In the genomic region with DNA sequence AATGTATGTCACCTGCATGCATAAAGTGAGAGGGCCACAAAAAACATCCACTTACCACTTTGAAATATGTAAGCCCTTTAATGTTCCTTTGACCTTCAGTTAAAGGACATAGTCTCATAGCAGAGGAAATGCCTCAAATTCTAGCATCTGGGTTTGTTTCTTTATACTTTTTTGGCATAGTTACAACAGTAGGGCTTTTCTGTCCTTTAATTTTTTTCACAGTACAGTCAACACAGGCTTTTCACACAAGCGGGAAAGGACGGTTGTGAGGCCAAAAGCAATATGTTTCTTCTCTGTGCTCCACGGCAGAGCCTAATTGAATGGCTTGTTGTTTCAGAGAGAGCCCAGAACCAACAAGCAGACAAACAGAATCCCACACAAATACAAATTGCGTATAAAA, we compare ENCODE assay signal across 14 cellular contexts. TPM values are rescaled to one million over a fixed set of nuclear protein-coding genes. Genes with fewer than 3 reads are reported as not detected.
DNase-seq lines count a peak whose midpoint lies in the region; ATAC-seq, FAIRE-seq and TF ChIP-seq lines count a peak whose summit lies in the region.
"Had no signal": no experiment of that assay in that cellular context is flagged by ENCODE, and none has a peak within 500 bp of the region (broad histone marks: within the 10 kb centered on the region; RNA-seq: fewer than 3 reads in every experiment).

No MANE protein-coding gene starts in this region.

- no peak for FAIRE-seq in HepG2 (lab: Jason Lieb, UNC)
- FAIRE-seq: bronchial epithelial cell had no signal

- peak; percentile 35 for DNase-seq in LHCN-M2 (ENCODE audit: low read depth)
- no peak for DNase-seq in coronary artery (ENCODE audit: low spot score)
- DNase-seq in HepG2 (ENCODE audit: low spot score), result peak; percentile 36
- no peak for DNase-seq in WERI-Rb-1
- DNase-seq in NCI-H345 treated with DMSO at 0.1 percent for 48 hours (lab: John Stamatoyannopoulos, UW; ENCODE audit: unreplicated experiment), result no peak
- no peak for DNase-seq in AML-193 (lab: John Stamatoyannopoulos, UW)
- DNase-seq: immature natural killer cell, NCI-H1417 treated with DMSO at 0.1 percent for 48 hours, NCI-H510A, T-helper 17 cell had no signal

- H3K36me3 ChIP-seq in HepG2 (replicated peaks in 1 of 2; ENCODE audit: control insufficient read depth in 1 of 2, insufficient read depth in 2 of 2, low read length in 2 of 2) (peaks cover 8 to 20% of the 10 kb centered on the region in 2 experiments), subcutaneous abdominal adipose tissue (ENCODE audit: control insufficient read depth in 5 of 5, insufficient read depth in 5 of 5, low read length in 5 of 5) (peaks cover 0 to 4% (median 2%) of the 10 kb centered on the region in 5 donors), WERI-Rb-1 (no peaks in the 10 kb centered on the region)
- H3K36me3 ChIP-seq: suprapubic skin had no signal

- no peak for TF ChIP-seq POLR2A in HepG2 (IDR thresholded peaks at IDR 0.05; ENCODE audit: insufficient read depth in 1 of 2, low read depth in 2 of 2, low read length in 2 of 2)

- H3K27ac ChIP-seq in coronary artery, result peak overlapping the region; percentile 71 to 74
- peak overlapping the region; percentile 17 for H3K27ac ChIP-seq in HepG2 (ENCODE audit: extremely low read length, insufficient read depth, low read length)
- H3K27ac ChIP-seq in subcutaneous abdominal adipose tissue (ENCODE audit: low read depth, low read length), result peak overlapping the region; percentile 66
- no peak overlapping the region for H3K27ac ChIP-seq in WERI-Rb-1
- H3K27ac ChIP-seq: suprapubic skin had no signal

- H3K4me1 ChIP-seq in HepG2 (ENCODE audit: insufficient read depth, low read length) (peaks cover 51% of the 10 kb centered on the region), subcutaneous abdominal adipose tissue (ENCODE audit: control insufficient read depth in 5 of 5, insufficient read depth in 5 of 5, low read length in 5 of 5) (peaks cover 14 to 94% (median 68%) of the 10 kb centered on the region in 5 donors)

- 84% methylated on average over 4 of the region's 4 CpGs for WGBS in HepG2 (ENCODE audit: low lambda C conversion rate)

- in situ Hi-C loops in HepG2 (cut with HindIII; ENCODE audit: extremely low pct_ligation_motif_present, low pct_unique_long_range_greater_than_20kb), result no loop called here

- TF ChIP-seq CTCF in coronary artery (IDR thresholded peaks at IDR 0.05) (no peak), HepG2 (CRISPR knock-in tag; IDR thresholded peaks at IDR 0.05) (no peak), WERI-Rb-1 (IDR thresholded peaks at IDR 0.05; ENCODE audit: low read depth, low read length) (no peak)

- POLR2A ChIA-PET in HepG2 (lab: Yijun Ruan, JAX), result no interaction called here

- peaks cover 84% of the 10 kb centered on the region for H3K79me2 ChIP-seq in HepG2 (ENCODE audit: insufficient read depth, low read length)

- no peak for TF ChIP-seq RAD21 in HepG2 (CRISPR knock-in tag; IDR thresholded peaks at IDR 0.05)

- BruUV-seq in HepG2 (replicated peaks; lab: Mats Ljungman, UMichigan), result no TSS peak

- H3K9ac ChIP-seq in HepG2 (ENCODE audit: insufficient read depth, low read depth, low read length) (no peak overlapping the region), subcutaneous abdominal adipose tissue (ENCODE audit: low read length in 5 of 5) (no peak overlapping the region)

- CTCF ChIA-PET in HepG2 (lab: Yijun Ruan, JAX; ENCODE audit: low intra/inter-chr PET ratio, low total read pairs), result no interaction called here

- intact Hi-C loops in HepG2 (cut with micrococcal nuclease; ENCODE audit: unreplicated experiment), result loop anchor here (5.0 kb wide), 1 partner anchor 39 kb away; no protein-coding TSS in a partner anchor

- peaks cover 23% of the 10 kb centered on the region for H4K20me1 ChIP-seq in HepG2 (ENCODE audit: insufficient read depth, low read length)

- H3K27me3 ChIP-seq in HepG2 (ENCODE audit: control insufficient read depth in 1 of 2, insufficient read depth in 2 of 2, low read length in 2 of 2) (no peaks in the 10 kb centered on the region), subcutaneous abdominal adipose tissue (ENCODE audit: control insufficient read depth in 5 of 5, insufficient read depth in 4 of 5, low read length in 5 of 5) (no peaks in the 10 kb centered on the region), WERI-Rb-1 (ENCODE audit: insufficient read depth, low read depth, severe bottlenecking) (no peaks in the 10 kb centered on the region)
- H3K27me3 ChIP-seq: suprapubic skin had no signal

- H3K9me3 ChIP-seq in HepG2 (ENCODE audit: low read length), result no peaks in the 10 kb centered on the region
- no peaks in the 10 kb centered on the region for H3K9me3 ChIP-seq in subcutaneous abdominal adipose tissue (ENCODE audit: control insufficient read depth in 5 of 5, low read length in 5 of 5)
- no peaks in the 10 kb centered on the region for H3K9me3 ChIP-seq in WERI-Rb-1 (ENCODE audit: severe bottlenecking)
- H3K9me3 ChIP-seq: suprapubic skin had no signal

- peak; percentile 16; the same call in 1 of the 3 replicates for ATAC-seq in HepG2
- ATAC-seq: activated T-helper 17 cell treated with anti-CD3 and anti-CD28 coated beads, Interleukin-2, amount 50 U/mL, for 72 hours; T-helper 17 cell had no signal

- H3K4me3 ChIP-seq in coronary artery, result peak overlapping the region; percentile 30
- H3K4me3 ChIP-seq in HepG2 (replicated peaks in 1 of 3; ENCODE audit: insufficient read depth in 1 of 3, low read depth in 2 of 3, low read length in 3 of 3), result no peak overlapping the region
- no peak overlapping the region for H3K4me3 ChIP-seq in subcutaneous abdominal adipose tissue (ENCODE audit: low read depth in 1 of 5, low read length in 5 of 5)
- no peak overlapping the region for H3K4me3 ChIP-seq in WERI-Rb-1 (ENCODE audit: low read depth, low read length)
- H3K4me3 ChIP-seq: suprapubic skin had no signal

- H3K4me2 ChIP-seq in HepG2 (ENCODE audit: low read depth, low read length), result no peak overlapping the region

- TF ChIP-seq EP300 in HepG2 (IDR thresholded peaks at IDR 0.05; ENCODE audit: low read depth in 2 of 2, low read length in 2 of 2) (0 out of 4 replicates have a peak, but pooled peaks of 1 of the 2 experiments have one; percentile 25), HepG2 (CRISPR knock-in tag; IDR thresholded peaks at IDR 0.05; ENCODE audit: borderline replicate concordance) (no peak)

- no peak overlapping the region for H2AFZ ChIP-seq in HepG2 (ENCODE audit: low read length)

TF ChIP-seq in HepG2, 621 proteins besides CTCF, POLR2A, EP300 and RAD21 (continues in another document):
- TF ChIP-seq, protein P1, sequence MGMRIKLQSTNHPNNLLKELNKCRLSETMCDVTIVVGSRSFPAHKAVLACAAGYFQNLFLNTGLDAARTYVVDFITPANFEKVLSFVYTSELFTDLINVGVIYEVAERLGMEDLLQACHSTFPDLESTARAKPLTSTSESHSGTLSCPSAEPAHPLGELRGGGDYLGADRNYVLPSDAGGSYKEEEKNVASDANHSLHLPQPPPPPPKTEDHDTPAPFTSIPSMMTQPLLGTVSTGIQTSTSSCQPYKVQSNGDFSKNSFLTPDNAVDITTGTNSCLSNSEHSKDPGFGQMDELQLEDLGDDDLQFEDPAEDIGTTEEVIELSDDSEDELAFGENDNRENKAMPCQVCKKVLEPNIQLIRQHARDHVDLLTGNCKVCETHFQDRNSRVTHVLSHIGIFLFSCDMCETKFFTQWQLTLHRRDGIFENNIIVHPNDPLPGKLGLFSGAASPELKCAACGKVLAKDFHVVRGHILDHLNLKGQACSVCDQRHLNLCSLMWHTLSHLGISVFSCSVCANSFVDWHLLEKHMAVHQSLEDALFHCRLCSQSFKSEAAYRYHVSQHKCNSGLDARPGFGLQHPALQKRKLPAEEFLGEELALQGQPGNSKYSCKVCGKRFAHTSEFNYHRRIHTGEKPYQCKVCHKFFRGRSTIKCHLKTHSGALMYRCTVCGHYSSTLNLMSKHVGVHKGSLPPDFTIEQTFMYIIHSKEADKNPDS (CRISPR knock-in tag; IDR thresholded peaks at IDR 0.05), result no peak
- TF ChIP-seq, protein P2, sequence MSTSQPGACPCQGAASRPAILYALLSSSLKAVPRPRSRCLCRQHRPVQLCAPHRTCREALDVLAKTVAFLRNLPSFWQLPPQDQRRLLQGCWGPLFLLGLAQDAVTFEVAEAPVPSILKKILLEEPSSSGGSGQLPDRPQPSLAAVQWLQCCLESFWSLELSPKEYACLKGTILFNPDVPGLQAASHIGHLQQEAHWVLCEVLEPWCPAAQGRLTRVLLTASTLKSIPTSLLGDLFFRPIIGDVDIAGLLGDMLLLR (CRISPR knock-in tag; IDR thresholded peaks at IDR 0.05), result no peak
- TF ChIP-seq, protein P3, sequence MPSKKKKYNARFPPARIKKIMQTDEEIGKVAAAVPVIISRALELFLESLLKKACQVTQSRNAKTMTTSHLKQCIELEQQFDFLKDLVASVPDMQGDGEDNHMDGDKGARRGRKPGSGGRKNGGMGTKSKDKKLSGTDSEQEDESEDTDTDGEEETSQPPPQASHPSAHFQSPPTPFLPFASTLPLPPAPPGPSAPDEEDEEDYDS (CRISPR knock-in tag; IDR thresholded peaks at IDR 0.05), result no peak

RNA-seq across cellular contexts. Expression of a gene that starts 57.6 kb away (rescaled TPM):
- total RNA-seq in LHCN-M2 (2014; rRNA removed), result 96.4 and 102 TPM in 2 replicates
- polyA plus RNA-seq in LHCN-M2 (2012), result 159 TPM
- total RNA-seq in HepG2 (2016; rRNA removed; fragmentation: Illumina TruSeq; extraction: Trizol), result 21.5 and 39.1 TPM in 2 replicates
- total RNA-seq in HepG2 (2016; cell fraction: cytosol; rRNA removed; fragmentation: Illumina TruSeq; extraction: Trizol; ENCODE audit: low read depth), result 87.0 and 95.7 TPM in 2 replicates
- 19.5 and 37.7 TPM in 2 replicates for total RNA-seq in HepG2 (2016; cell fraction: insoluble cytoplasmic fraction; rRNA removed; fragmentation: Illumina TruSeq; extraction: Trizol)
- total RNA-seq in HepG2 (2016; cell fraction: membrane; rRNA removed; fragmentation: Illumina TruSeq; extraction: Trizol), result 21.6 and 24.0 TPM in 2 replicates
- 70.5 and 71.4 TPM in 2 replicates for total RNA-seq in HepG2 (2016; cell fraction: nucleus; rRNA removed; fragmentation: Illumina TruSeq; extraction: Trizol)
- 61.6 and 69.9 TPM in 2 replicates for polyA plus RNA-seq in HepG2 (2011; rRNA removed)
- 47.0 and 57.8 TPM in 2 replicates for polyA plus RNA-seq in HepG2 (2011; cell fraction: cytosol; rRNA removed)
- polyA plus RNA-seq in HepG2 (2011; cell fraction: nucleus; rRNA removed), result 59.9 and 71.8 TPM in 2 replicates
- polyA plus RNA-seq in HepG2 (2012), result 47.6 and 59.6 TPM in 2 replicates
- 1.1 and 2.4 TPM in 2 replicates for polyA plus RNA-seq in HepG2 (2016; cell fraction: cytosol; fragmentation: Illumina TruSeq; extraction: Trizol; ENCODE audit: low read depth)
- 14.9 and 16.1 TPM in 2 replicates for polyA plus RNA-seq in HepG2 (2016; cell fraction: insoluble cytoplasmic fraction; fragmentation: Illumina TruSeq; extraction: Trizol; ENCODE audit: low read depth)
- 3.8 and 5.1 TPM in 2 replicates for polyA plus RNA-seq in HepG2 (2016; cell fraction: membrane; fragmentation: Illumina TruSeq; extraction: Trizol; ENCODE audit: low read depth)
- polyA plus RNA-seq in HepG2 (2016; cell fraction: nucleus; fragmentation: Illumina TruSeq; extraction: Trizol; ENCODE audit: insufficient read depth, low read depth), result 36.1 and 38.6 TPM in 2 replicates
- 452 and 516 TPM in 2 replicates for polyA minus RNA-seq in HepG2 (2011; rRNA and poly(A)+ RNA removed; ENCODE audit: low replicate concordance)
- 226 and 235 TPM in 2 replicates for polyA minus RNA-seq in HepG2 (2011; cell fraction: cytosol; rRNA and poly(A)+ RNA removed)
- polyA minus RNA-seq in HepG2 (2011; cell fraction: nucleus; rRNA and poly(A)+ RNA removed), result 306 and 348 TPM in 2 replicates

Comparison
In these comparisons a context has a peak if more than half of its experiments do, and no peak if none do; other contexts are left out.
1. DNase-seq: peak in LHCN-M2 (single experiment) and HepG2 (single experiment); none in coronary artery (single experiment), WERI-Rb-1 (single experiment), NCI-H345 treated with DMSO at 0.1 percent for 48 hours (single experiment) and AML-193 (0 of 2).